Comparison of ENCODE assay signal across 11 cellular contexts in genomic region chrX:118824173-118824782, GRCh38. TPM values are rescaled to one million over a fixed set of nuclear protein-coding genes. Genes with fewer than 3 reads are reported as not detected.
DNase-seq lines count a peak whose midpoint lies in the region; ATAC-seq and TF ChIP-seq lines count a peak whose summit lies in the region.
"Had no signal": no experiment of that assay in that cellular context is flagged by ENCODE, and none has a peak within 500 bp of the region (broad histone marks: within the 10 kb centered on the region; RNA-seq: fewer than 3 reads in every experiment).

No MANE protein-coding gene starts in this region.

- TF ChIP-seq EP300 in sigmoid colon (IDR thresholded peaks at IDR 0.05) = no peak

- no peak for TF ChIP-seq POLR2A in esophagus squamous epithelium (IDR thresholded peaks at IDR 0.05)
- no peak for TF ChIP-seq POLR2A in sigmoid colon (IDR thresholded peaks at IDR 0.05)

- no peaks in the 10 kb centered on the region for H3K9me3 ChIP-seq in esophagus squamous epithelium
- H3K9me3 ChIP-seq in sigmoid colon = no peaks in the 10 kb centered on the region

- H3K4me1 ChIP-seq in esophagus squamous epithelium (peaks cover 0 to 15% (median 0%) of the 10 kb centered on the region in 3 donors), sigmoid colon (peaks cover 0 to 13% (median 7%) of the 10 kb centered on the region in 4 donors)

- DNase-seq in NCI-H146 (lab: John Stamatoyannopoulos, UW) (peak; percentile 20), NCI-H146 treated with DMSO at 0.1 percent for 48 hours (lab: John Stamatoyannopoulos, UW; ENCODE audit: unreplicated experiment) (no peak), OCI-M1 (lab: John Stamatoyannopoulos, UW) (peak; percentile 2), esophagus squamous epithelium (lab: John Stamatoyannopoulos, UW) (no peak), sigmoid colon (no peak), NCI-H345 treated with DMSO at 0.1 percent for 48 hours (lab: John Stamatoyannopoulos, UW; ENCODE audit: unreplicated experiment) (no peak)
- DNase-seq: SW 1271 had no signal

- H3K27me3 ChIP-seq in esophagus squamous epithelium (peaks cover 0 to 53% (median 2%) of the 10 kb centered on the region in 4 donors), sigmoid colon (peaks cover 0 to 6% (median 0%) of the 10 kb centered on the region in 3 donors)

- H3K27ac ChIP-seq in esophagus squamous epithelium = no peak overlapping the region
- H3K27ac ChIP-seq in sigmoid colon = no peak overlapping the region

- peak overlapping the region in 3 of 4 donors; percentile 21 to 54 (median 24) for H3K4me3 ChIP-seq in esophagus squamous epithelium
- peak overlapping the region in 3 of 4 donors; percentile 30 to 40 (median 39) for H3K4me3 ChIP-seq in sigmoid colon

- intact Hi-C loops in esophagus squamous epithelium (cut with DNase I) (no loop called here), sigmoid colon (cut with DNase I) (no loop called here)

- H3K36me3 ChIP-seq in esophagus squamous epithelium (no peaks in the 10 kb centered on the region), sigmoid colon (no peaks in the 10 kb centered on the region)

- ATAC-seq in HG03196 (IDR thresholded peaks at IDR 0.05; ENCODE audit: unreplicated experiment) = no peak
- no peak for ATAC-seq in GM21447 (IDR thresholded peaks at IDR 0.05; ENCODE audit: unreplicated experiment)

- no peak for TF ChIP-seq CTCF in esophagus squamous epithelium (IDR thresholded peaks at IDR 0.05)
- no peak for TF ChIP-seq CTCF in sigmoid colon (IDR thresholded peaks at IDR 0.05)

- WGBS in esophagus squamous epithelium, 2 donors = 7 to 35% methylated on average over 3 to 13 of the region's 24 CpGs
- WGBS in sigmoid colon, 2 donors = 8% methylated on average over 23 to 24 of the region's 24 CpGs

RNA-seq across cellular contexts. Expression of gene ZCCHC12, which starts 0.7 kb away (rescaled TPM):
- not detected for total RNA-seq in esophagus squamous epithelium
- total RNA-seq in sigmoid colon = 1 to 10 TPM; 1.2 to 3.2 (median 2.2) TPM
- polyA plus RNA-seq in sigmoid colon = 1 to 10 TPM in 1 of 3 donors, not detected in 2; 1.4 TPM
- total RNA-seq: HT1080, myocyte had no signal

Comparison
In these comparisons a context has a peak if more than half of its experiments do, and no peak if none do; other contexts are left out.
1. DNase-seq: peak in NCI-H146 (single experiment) and OCI-M1 (single experiment); none in NCI-H146 treated with DMSO at 0.1 percent for 48 hours (single experiment), esophagus squamous epithelium (single experiment), sigmoid colon (single experiment) and NCI-H345 treated with DMSO at 0.1 percent for 48 hours (single experiment).